1 cellular context compared by ENCODE assay signal in the genomic region with DNA sequence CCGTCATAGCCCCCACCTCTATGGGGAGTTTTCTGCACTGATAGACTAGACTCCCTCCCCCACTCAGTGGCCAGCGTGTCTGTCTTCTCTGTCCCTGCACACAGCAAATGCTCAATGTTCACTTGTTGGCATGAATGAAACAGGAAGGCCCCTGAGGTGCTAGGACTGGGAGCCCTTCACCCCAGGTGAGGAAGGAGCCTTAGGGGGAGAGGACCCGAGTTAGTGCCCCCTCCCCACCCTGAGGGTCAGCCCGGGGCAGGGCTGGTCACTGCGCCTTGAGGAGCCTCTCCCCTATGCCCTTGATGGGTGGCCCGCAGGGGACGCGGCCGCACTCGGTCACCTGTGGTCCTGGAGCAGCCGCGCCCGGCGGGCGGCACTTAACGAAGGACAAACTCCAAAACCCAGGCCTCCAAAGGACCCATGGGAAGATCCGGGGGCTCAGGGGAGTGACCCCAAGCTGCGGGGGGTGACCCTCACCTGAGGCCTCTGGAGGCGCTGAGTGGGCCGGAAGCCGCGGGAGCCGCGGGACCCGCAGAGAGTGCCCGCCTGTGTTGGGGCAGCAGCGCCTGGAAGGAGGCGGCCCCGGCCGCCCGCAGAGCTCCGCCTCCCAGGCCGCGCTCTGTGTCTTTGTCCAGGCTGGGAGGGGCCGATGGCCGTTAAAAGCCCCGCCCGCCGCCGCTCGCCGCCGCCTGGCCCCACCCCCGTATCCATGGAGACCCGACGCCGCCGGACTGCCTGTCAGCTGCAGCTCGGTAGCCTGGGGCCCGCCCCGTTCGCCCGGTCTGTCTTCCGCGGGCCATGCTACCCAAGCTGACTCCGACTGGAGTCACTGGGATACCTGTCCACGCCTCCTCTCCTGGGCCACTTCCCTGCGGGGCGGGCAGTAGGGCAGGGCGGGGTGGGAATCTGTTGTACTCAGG.
TF ChIP-seq lines count a peak whose summit lies in the region.

No MANE protein-coding gene starts in this region.

TF ChIP-seq in HEK293, 187 proteins besides CTCF, POLR2A, EP300 and RAD21 (continued from another document):
- TF ChIP-seq, protein P1, sequence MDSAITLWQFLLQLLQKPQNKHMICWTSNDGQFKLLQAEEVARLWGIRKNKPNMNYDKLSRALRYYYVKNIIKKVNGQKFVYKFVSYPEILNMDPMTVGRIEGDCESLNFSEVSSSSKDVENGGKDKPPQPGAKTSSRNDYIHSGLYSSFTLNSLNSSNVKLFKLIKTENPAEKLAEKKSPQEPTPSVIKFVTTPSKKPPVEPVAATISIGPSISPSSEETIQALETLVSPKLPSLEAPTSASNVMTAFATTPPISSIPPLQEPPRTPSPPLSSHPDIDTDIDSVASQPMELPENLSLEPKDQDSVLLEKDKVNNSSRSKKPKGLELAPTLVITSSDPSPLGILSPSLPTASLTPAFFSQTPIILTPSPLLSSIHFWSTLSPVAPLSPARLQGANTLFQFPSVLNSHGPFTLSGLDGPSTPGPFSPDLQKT (IDR thresholded peaks at IDR 0.05; ENCODE audit: borderline replicate concordance, low read depth, low read length) = no peak
- TF ChIP-seq ZFHX2 (tag by site-specific recombination; conservative IDR thresholded peaks at IDR 0.05) (no peak; the same call in 1 of the 2 replicates), ZNF132 (tag by site-specific recombination; IDR thresholded peaks at IDR 0.05; ENCODE audit: borderline replicate concordance) (no peak), ZNF391 (tag by site-specific recombination; IDR thresholded peaks at IDR 0.05; ENCODE audit: borderline replicate concordance, low read depth) (no peak), KLF10 (tag by site-specific recombination; IDR thresholded peaks at IDR 0.05) (0 out of 2 replicates have a peak, but pooled peaks have one; percentile 10), SP7 (tag by site-specific recombination; IDR thresholded peaks at IDR 0.05) (0 out of 2 replicates have a peak, but pooled peaks have one; percentile 42), ZBTB48 (tag by site-specific recombination; IDR thresholded peaks at IDR 0.05) (0 out of 2 replicates have a peak, but pooled peaks have one; percentile 16), YY1 (tag by site-specific recombination; IDR thresholded peaks at IDR 0.05) (no peak), ZXDB (tag by site-specific recombination; IDR thresholded peaks at IDR 0.05) (peak; percentile 47; the same call in 1 of the 2 replicates), ZNF555 (tag by site-specific recombination; conservative IDR thresholded peaks at IDR 0.05) (no peak), ZNF138 (tag by site-specific recombination; IDR thresholded peaks at IDR 0.05; ENCODE audit: borderline replicate concordance) (no peak), ZNF664 (tag by site-specific recombination; IDR thresholded peaks at IDR 0.05) (no peak; the same call in 1 of the 2 replicates), ZNF341 (tag by site-specific recombination; IDR thresholded peaks at IDR 0.05; ENCODE audit: low read depth) (no peak), ZEB2 (tag by site-specific recombination; IDR thresholded peaks at IDR 0.05) (0 out of 2 replicates have a peak, but pooled peaks have one; percentile 27), BCL11B (tag by site-specific recombination; IDR thresholded peaks at IDR 0.05; ENCODE audit: low read depth) (peak; percentile 78; the same call in 1 of the 2 replicates), SP3 (tag by site-specific recombination; IDR thresholded peaks at IDR 0.05) (peak; percentile 79), ZNF514 (tag by site-specific recombination; IDR thresholded peaks at IDR 0.05) (no peak), SCRT2 (tag by site-specific recombination; IDR thresholded peaks at IDR 0.05) (peak; percentile 85), GLI2 (tag by site-specific recombination; IDR thresholded peaks at IDR 0.05; ENCODE audit: borderline replicate concordance, low read depth) (no peak), ZNF350 (tag by site-specific recombination; IDR thresholded peaks at IDR 0.05) (no peak), ZIC2 (tag by site-specific recombination; IDR thresholded peaks at IDR 0.05) (peak; percentile 99), ZNF426 (tag by site-specific recombination; IDR thresholded peaks at IDR 0.05) (0 out of 2 replicates have a peak, but pooled peaks have one; percentile 1), ZNF571 (tag by site-specific recombination; IDR thresholded peaks at IDR 0.05) (no peak), ZNF16 (tag by site-specific recombination; IDR thresholded peaks at IDR 0.05; ENCODE audit: low read depth) (no peak)
- TF ChIP-seq, protein P2, sequence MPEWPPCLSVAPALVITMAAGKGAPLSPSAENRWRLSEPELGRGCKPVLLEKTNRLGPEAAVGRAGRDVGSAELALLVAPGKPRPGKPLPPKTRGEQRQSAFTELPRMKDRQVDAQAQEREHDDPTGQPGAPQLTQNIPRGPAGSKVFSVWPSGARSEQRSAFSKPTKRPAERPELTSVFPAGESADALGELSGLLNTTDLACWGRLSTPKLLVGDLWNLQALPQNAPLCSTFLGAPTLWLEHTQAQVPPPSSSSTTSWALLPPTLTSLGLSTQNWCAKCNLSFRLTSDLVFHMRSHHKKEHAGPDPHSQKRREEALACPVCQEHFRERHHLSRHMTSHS (tag by site-specific recombination; IDR thresholded peaks at IDR 0.05) = no peak
- TF ChIP-seq, protein P3, sequence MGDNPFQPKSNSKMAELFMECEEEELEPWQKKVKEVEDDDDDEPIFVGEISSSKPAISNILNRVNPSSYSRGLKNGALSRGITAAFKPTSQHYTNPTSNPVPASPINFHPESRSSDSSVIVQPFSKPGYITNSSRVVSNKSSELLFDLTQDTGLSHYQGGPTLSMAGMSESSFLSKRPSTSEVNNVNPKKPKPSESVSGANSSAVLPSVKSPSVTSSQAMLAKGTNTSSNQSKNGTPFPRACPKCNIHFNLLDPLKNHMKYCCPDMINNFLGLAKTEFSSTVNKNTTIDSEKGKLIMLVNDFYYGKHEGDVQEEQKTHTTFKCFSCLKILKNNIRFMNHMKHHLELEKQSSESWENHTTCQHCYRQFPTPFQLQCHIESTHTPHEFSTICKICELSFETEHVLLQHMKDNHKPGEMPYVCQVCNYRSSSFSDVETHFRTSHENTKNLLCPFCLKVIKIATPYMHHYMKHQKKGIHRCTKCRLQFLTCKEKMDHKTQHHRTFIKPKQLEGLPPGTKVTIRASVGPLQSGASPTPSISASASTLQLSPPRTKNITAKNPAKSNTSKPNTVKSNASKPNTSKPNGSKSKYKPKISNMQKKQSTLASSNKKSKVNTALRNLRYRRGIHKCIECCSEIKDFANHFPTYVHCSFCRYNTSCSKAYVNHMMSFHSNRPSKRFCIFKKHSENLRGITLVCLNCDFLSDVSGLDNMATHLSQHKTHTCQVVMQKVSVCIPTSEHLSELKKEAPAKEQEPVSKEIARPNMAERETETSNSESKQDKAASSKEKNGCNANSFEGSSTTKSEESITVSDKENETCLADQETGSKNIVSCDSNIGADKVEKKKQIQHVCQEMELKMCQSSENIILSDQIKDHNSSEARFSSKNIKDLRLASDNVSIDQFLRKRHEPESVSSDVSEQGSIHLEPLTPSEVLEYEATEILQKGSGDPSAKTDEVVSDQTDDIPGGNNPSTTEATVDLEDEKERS (tag by site-specific recombination; IDR thresholded peaks at IDR 0.05) = no peak
- TF ChIP-seq, protein P4, sequence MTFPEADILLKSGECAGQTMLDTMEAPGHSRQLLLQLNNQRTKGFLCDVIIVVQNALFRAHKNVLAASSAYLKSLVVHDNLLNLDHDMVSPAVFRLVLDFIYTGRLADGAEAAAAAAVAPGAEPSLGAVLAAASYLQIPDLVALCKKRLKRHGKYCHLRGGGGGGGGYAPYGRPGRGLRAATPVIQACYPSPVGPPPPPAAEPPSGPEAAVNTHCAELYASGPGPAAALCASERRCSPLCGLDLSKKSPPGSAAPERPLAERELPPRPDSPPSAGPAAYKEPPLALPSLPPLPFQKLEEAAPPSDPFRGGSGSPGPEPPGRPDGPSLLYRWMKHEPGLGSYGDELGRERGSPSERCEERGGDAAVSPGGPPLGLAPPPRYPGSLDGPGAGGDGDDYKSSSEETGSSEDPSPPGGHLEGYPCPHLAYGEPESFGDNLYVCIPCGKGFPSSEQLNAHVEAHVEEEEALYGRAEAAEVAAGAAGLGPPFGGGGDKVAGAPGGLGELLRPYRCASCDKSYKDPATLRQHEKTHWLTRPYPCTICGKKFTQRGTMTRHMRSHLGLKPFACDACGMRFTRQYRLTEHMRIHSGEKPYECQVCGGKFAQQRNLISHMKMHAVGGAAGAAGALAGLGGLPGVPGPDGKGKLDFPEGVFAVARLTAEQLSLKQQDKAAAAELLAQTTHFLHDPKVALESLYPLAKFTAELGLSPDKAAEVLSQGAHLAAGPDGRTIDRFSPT (tag by site-specific recombination; IDR thresholded peaks at IDR 0.05) = peak; percentile 80
- TF ChIP-seq, protein P5, sequence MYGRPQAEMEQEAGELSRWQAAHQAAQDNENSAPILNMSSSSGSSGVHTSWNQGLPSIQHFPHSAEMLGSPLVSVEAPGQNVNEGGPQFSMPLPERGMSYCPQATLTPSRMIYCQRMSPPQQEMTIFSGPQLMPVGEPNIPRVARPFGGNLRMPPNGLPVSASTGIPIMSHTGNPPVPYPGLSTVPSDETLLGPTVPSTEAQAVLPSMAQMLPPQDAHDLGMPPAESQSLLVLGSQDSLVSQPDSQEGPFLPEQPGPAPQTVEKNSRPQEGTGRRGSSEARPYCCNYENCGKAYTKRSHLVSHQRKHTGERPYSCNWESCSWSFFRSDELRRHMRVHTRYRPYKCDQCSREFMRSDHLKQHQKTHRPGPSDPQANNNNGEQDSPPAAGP (tag by site-specific recombination; IDR thresholded peaks at IDR 0.05) = peak; percentile 34; the same call in 1 of the 2 replicates
- TF ChIP-seq, protein P6, sequence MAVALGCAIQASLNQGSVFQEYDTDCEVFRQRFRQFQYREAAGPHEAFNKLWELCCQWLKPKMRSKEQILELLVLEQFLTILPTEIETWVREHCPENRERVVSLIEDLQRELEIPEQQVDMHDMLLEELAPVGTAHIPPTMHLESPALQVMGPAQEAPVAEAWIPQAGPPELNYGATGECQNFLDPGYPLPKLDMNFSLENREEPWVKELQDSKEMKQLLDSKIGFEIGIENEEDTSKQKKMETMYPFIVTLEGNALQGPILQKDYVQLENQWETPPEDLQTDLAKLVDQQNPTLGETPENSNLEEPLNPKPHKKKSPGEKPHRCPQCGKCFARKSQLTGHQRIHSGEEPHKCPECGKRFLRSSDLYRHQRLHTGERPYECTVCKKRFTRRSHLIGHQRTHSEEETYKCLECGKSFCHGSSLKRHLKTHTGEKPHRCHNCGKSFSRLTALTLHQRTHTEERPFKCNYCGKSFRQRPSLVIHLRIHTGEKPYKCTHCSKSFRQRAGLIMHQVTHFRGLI (tag by site-specific recombination; IDR thresholded peaks at IDR 0.05) = no peak
- TF ChIP-seq, protein P7, sequence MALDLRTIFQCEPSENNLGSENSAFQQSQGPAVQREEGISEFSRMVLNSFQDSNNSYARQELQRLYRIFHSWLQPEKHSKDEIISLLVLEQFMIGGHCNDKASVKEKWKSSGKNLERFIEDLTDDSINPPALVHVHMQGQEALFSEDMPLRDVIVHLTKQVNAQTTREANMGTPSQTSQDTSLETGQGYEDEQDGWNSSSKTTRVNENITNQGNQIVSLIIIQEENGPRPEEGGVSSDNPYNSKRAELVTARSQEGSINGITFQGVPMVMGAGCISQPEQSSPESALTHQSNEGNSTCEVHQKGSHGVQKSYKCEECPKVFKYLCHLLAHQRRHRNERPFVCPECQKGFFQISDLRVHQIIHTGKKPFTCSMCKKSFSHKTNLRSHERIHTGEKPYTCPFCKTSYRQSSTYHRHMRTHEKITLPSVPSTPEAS (tag by site-specific recombination; IDR thresholded peaks at IDR 0.05) = no peak
- TF ChIP-seq, protein P8, sequence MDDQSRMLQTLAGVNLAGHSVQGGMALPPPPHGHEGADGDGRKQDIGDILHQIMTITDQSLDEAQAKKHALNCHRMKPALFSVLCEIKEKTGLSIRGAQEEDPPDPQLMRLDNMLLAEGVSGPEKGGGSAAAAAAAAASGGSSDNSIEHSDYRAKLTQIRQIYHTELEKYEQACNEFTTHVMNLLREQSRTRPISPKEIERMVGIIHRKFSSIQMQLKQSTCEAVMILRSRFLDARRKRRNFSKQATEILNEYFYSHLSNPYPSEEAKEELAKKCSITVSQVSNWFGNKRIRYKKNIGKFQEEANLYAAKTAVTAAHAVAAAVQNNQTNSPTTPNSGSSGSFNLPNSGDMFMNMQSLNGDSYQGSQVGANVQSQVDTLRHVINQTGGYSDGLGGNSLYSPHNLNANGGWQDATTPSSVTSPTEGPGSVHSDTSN (CRISPR knock-in tag; IDR thresholded peaks at IDR 0.05) = no peak
- TF ChIP-seq, protein P9, sequence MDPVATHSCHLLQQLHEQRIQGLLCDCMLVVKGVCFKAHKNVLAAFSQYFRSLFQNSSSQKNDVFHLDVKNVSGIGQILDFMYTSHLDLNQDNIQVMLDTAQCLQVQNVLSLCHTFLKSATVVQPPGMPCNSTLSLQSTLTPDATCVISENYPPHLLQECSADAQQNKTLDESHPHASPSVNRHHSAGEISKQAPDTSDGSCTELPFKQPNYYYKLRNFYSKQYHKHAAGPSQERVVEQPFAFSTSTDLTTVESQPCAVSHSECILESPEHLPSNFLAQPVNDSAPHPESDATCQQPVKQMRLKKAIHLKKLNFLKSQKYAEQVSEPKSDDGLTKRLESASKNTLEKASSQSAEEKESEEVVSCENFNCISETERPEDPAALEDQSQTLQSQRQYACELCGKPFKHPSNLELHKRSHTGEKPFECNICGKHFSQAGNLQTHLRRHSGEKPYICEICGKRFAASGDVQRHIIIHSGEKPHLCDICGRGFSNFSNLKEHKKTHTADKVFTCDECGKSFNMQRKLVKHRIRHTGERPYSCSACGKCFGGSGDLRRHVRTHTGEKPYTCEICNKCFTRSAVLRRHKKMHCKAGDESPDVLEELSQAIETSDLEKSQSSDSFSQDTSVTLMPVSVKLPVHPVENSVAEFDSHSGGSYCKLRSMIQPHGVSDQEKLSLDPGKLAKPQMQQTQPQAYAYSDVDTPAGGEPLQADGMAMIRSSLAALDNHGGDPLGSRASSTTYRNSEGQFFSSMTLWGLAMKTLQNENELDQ (tag by site-specific recombination; IDR thresholded peaks at IDR 0.05; ENCODE audit: low read depth) = no peak
- TF ChIP-seq, protein P10, sequence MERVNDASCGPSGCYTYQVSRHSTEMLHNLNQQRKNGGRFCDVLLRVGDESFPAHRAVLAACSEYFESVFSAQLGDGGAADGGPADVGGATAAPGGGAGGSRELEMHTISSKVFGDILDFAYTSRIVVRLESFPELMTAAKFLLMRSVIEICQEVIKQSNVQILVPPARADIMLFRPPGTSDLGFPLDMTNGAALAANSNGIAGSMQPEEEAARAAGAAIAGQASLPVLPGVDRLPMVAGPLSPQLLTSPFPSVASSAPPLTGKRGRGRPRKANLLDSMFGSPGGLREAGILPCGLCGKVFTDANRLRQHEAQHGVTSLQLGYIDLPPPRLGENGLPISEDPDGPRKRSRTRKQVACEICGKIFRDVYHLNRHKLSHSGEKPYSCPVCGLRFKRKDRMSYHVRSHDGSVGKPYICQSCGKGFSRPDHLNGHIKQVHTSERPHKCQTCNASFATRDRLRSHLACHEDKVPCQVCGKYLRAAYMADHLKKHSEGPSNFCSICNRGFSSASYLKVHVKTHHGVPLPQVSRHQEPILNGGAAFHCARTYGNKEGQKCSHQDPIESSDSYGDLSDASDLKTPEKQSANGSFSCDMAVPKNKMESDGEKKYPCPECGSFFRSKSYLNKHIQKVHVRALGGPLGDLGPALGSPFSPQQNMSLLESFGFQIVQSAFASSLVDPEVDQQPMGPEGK (tag by site-specific recombination; IDR thresholded peaks at IDR 0.05) = peak; percentile 83
